Comparison of ENCODE assay signal across 35 cellular contexts in genomic region chr11:106128740-106129139, GRCh38.
"Had no signal": no experiment of that assay in that cellular context is flagged by ENCODE, and none has a peak within 500 bp of the region (broad histone marks: within the 10 kb centered on the region; RNA-seq: fewer than 3 reads in every experiment).

No MANE protein-coding gene starts in this region.

- H3K36me3 ChIP-seq: MG63 had no signal

- DNase-seq: Karpas-422, Kasumi-1, MG63, MV-4-11, NCI-H1048, NCI-H1092, NCI-H1092 treated with DMSO at 0.1 percent for 48 hours, NCI-H1105, NCI-H1105 treated with DMSO at 0.1 percent for 48 hours, NCI-H1417, NCI-H1417 treated with DMSO at 0.1 percent for 48 hours, NCI-H1436, NCI-H1436 treated with DMSO at 0.1 percent for 48 hours, NCI-H146, NCI-H1694, NCI-H1694 treated with DMSO at 0.1 percent for 48 hours, NCI-H187, NCI-H187 treated with DMSO at 0.1 percent for 48 hours, NCI-H1930, NCI-H2029, NCI-H2029 treated with DMSO at 0.1 percent for 48 hours, NCI-H2081, NCI-H2081 treated with DMSO at 0.1 percent for 48 hours, NCI-H2107, NCI-H2171, NCI-H2171 treated with DMSO at 0.1 percent for 48 hours, NCI-H2227 treated with DMSO at 0.1 percent for 48 hours, NCI-H226, NCI-H345, NCI-H446, NCI-H446 treated with DMSO at 0.1 percent for 48 hours, NCI-H510A, NCI-H510A treated with DMSO at 0.1 percent for 48 hours, NCI-H524, NCI-H524 treated with DMSO at 0.1 percent for 48 hours had no signal

- H3K9me3 ChIP-seq: MG63 had no signal

- H3K4me3 ChIP-seq: MG63 had no signal
